ENCODE assay signal across 11 cellular contexts in the genomic region with DNA sequence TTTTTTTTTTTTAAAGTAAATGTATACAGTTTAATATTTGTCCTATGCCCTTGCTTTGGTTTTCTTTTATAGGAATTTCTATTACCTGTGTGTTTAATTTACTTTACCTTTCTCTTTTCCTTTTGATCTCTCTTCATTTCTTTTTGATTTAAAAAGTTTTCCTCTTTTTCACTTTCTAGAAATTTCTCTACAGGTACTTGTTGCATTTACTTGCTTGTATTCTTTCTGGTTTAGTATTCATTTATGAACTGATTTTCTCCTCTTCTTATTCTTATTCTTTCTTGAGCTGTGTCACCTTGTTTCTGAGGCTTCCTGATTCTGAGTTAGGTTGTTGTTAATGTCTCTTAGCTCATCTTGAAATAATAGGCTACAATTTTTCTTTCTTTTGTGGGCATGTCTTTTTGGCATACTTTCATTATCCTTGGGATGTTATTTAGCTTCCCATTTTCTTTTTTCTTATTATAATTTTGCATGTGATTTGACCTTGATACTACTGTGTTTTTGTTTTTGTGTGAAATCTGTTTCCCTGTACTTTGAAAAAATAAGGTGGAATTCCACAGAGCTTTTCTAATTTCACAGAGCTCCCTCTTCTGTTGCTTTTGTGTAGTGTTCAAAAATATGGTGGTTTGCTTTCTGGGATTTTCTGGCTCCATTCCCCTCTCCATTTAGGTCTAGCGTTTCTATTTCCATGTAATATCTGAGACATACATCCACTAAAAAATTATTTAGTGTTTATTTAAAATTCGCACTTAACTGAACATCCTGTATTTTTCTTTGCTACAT. TPM values are rescaled to one million over a fixed set of nuclear protein-coding genes. Genes with fewer than 3 reads are reported as not detected.
A peak's percentile ranks its signal among the peaks of the same experiment; 100 is the strongest.
DNase-seq lines count a peak whose midpoint lies in the region; ATAC-seq and TF ChIP-seq lines count a peak whose summit lies in the region.
"Had no signal": no experiment of that assay in that cellular context is flagged by ENCODE, and none has a peak within 500 bp of the region (broad histone marks: within the 10 kb centered on the region; RNA-seq: fewer than 3 reads in every experiment).

No MANE protein-coding gene starts in this region.

- no peak for ATAC-seq in HG03457 (IDR thresholded peaks at IDR 0.05; ENCODE audit: unreplicated experiment)
- no peak for ATAC-seq in HG03460 (IDR thresholded peaks at IDR 0.05; ENCODE audit: unreplicated experiment)
- ATAC-seq: lower lobe of right lung, Right ventricle myocardium inferior had no signal

- DNase-seq in NCI-H82 (lab: John Stamatoyannopoulos, UW) (peak; percentile 8), NCI-H82 treated with DMSO at 0.1 percent for 48 hours (lab: John Stamatoyannopoulos, UW; ENCODE audit: unreplicated experiment) (no peak), NCI-H2227 (lab: John Stamatoyannopoulos, UW; ENCODE audit: unreplicated experiment) (peak; percentile 41), choroid plexus epithelial cell (ENCODE audit: low read depth) (peak; percentile 22), renal cortical epithelial cell (ENCODE audit: low read depth) (peak; percentile 3), ureter (ENCODE audit: low spot score) (no peak)
- DNase-seq: activated naive CD8-positive, alpha-beta T cell treated with anti-CD3 and anti-CD28 coated beads for 36 hours; lower lobe of right lung had no signal

- no peak overlapping the region for H3K4me3 ChIP-seq in choroid plexus epithelial cell (ENCODE audit: low read depth, low read length)
- H3K4me3 ChIP-seq: lower lobe of right lung had no signal

- TF ChIP-seq CTCF in choroid plexus epithelial cell (conservative IDR thresholded peaks at IDR 0.05; ENCODE audit: low read depth, low read length) = peak; percentile 59

RNA-seq across cellular contexts. Expression of a gene that starts 25.5 kb away (rescaled TPM):
- total RNA-seq in renal cortical epithelial cell (11.1 and 31.0 TPM in 2 replicates), ureter (36.3 TPM)

Comparison
In these comparisons a context has a peak if more than half of its experiments do, and no peak if none do; other contexts are left out.
1. DNase-seq: peak in NCI-H82 (single experiment), NCI-H2227 (single experiment), choroid plexus epithelial cell (single experiment) and renal cortical epithelial cell (single experiment); none in NCI-H82 treated with DMSO at 0.1 percent for 48 hours (single experiment) and ureter (single experiment).